Comparison of ENCODE assay signal across 1 cellular context in the genomic region with DNA sequence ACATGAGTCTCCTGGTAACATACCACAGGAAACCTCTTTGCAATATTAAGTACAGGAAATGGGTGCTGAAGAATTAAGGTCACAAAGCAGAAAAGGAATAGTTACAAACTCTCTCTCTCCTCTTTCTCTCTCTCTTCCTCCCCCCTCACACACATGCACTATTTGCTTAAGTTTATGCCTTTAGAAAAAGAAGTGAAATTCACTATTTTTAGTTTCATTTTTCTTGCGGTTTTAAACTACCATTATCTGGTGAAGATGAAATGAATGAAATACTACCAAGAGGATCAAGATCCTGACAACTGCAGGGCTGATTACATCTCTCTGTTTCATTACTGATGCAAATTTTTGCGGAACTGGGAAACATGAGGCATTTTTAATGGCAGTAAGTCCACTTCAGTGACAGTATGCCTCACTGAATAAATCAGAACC.
TF ChIP-seq lines count a peak whose summit lies in the region.

No MANE protein-coding gene starts in this region.

TF ChIP-seq in GM12878, 131 proteins besides CTCF, POLR2A, EP300 and RAD21 (continued from another document):
- TF ChIP-seq FOXM1 (IDR thresholded peaks at IDR 0.05; ENCODE audit: low read depth, low read length) (peak; percentile 68), SIN3A (IDR thresholded peaks at IDR 0.05; ENCODE audit: low read depth, low read length) (no peak), IKZF2 (IDR thresholded peaks at IDR 0.05) (peak; percentile 88 to 91), SMARCA5 (IDR thresholded peaks at IDR 0.05) (no peak)
